8 cellular contexts compared by ENCODE assay signal in genomic region chr1:226309398-226310122, GRCh38. TPM values are rescaled to one million over a fixed set of nuclear protein-coding genes. Genes with fewer than 3 reads are reported as not detected.
DNase-seq lines count a peak whose midpoint lies in the region; FAIRE-seq and TF ChIP-seq lines count a peak whose summit lies in the region.

No MANE protein-coding gene starts in this region.

- BruUV-seq in Calu3 (replicated peaks; lab: Mats Ljungman, UMichigan) = TSS peak; percentile 63

- H3K9me3 Mint-ChIP-seq in Calu3 (ENCODE audit: low read depth, unreplicated experiment) = no peaks in the 10 kb centered on the region
- no peaks in the 10 kb centered on the region for H3K9me3 Mint-ChIP-seq in IgD-negative memory B cell
- no peaks in the 10 kb centered on the region for H3K9me3 Mint-ChIP-seq in activated CD4-positive, alpha-beta memory T cell treated with anti-CD3 and anti-CD28 coated beads for 36 hours

- H3K36me3 Mint-ChIP-seq in Calu3 (ENCODE audit: insufficient read depth, unreplicated experiment) (peaks cover 16% of the 10 kb centered on the region), IgD-negative memory B cell (peaks cover 1% of the 10 kb centered on the region)
- no peaks in the 10 kb centered on the region for H3K36me3 Mint-ChIP-seq in activated CD4-positive, alpha-beta memory T cell treated with anti-CD3 and anti-CD28 coated beads for 36 hours

- TF ChIP-seq CTCF in Calu3 (IDR thresholded peaks at IDR 0.05; ENCODE audit: unreplicated experiment) = no peak
- peak; percentile 12 for TF ChIP-seq CTCF in foreskin fibroblast (IDR thresholded peaks at IDR 0.05; ENCODE audit: low read depth, low read length)
- TF ChIP-seq CTCF in D721Med (IDR thresholded peaks at IDR 0.05; ENCODE audit: insufficient read depth, missing control alignments) = no peak

- CTCF ChIA-PET in Calu3 (lab: Charles Lee) = interaction anchor here (0.6 to 1.4 kb wide), 4 partner anchors 11 to 184 kb away, joined by 3 to 10 read pairs (median 4); no protein-coding TSS in a partner anchor
- CTCF ChIA-PET in activated CD4-positive, alpha-beta memory T cell treated with anti-CD3 and anti-CD28 coated beads for 36 hours (lab: Charles Lee) = interaction anchor here (1.0 to 2.6 kb wide), 8 partner anchors 24 to 244 kb away, joined by 3 to 16 read pairs (median 6); partner anchors contain the start of gene PARP1

- intact Hi-C loops in Calu3 (cut with micrococcal nuclease; ENCODE audit: unreplicated experiment) = no loop called here
- intact Hi-C loops in activated CD4-positive, alpha-beta memory T cell treated with anti-CD3 and anti-CD28 coated beads for 36 hours (cut with micrococcal nuclease) = loop anchor here (1.0 to 2.0 kb wide), 2 partner anchors 24 to 97 kb away; no protein-coding TSS in a partner anchor

- POLR2A ChIA-PET in activated CD4-positive, alpha-beta memory T cell treated with anti-CD3 and anti-CD28 coated beads for 36 hours (lab: Charles Lee) = interaction anchor here (0.6 to 1.8 kb wide), 9 partner anchors 16 to 247 kb away, joined by 3 to 8 read pairs (median 4); partner anchors contain the start of genes ACBD3, H3-3A and PARP1

- H3K27me3 Mint-ChIP-seq in Calu3 (ENCODE audit: unreplicated experiment) (peaks cover 6% of the 10 kb centered on the region), IgD-negative memory B cell (peaks cover 2% of the 10 kb centered on the region)
- peaks cover 8% of the 10 kb centered on the region for H3K27me3 Mint-ChIP-seq in activated CD4-positive, alpha-beta memory T cell treated with anti-CD3 and anti-CD28 coated beads for 36 hours

- FAIRE-seq in GM19239 (lab: Jason Lieb, UNC) = peak; percentile 84
- FAIRE-seq in D721Med (lab: Jason Lieb, UNC) = no peak

- H3K4me3 ChIP-seq in foreskin fibroblast (ENCODE audit: low read depth in 1 of 2, low read length in 2 of 2) = peak overlapping the region; percentile 64 to 73

- H3K4me3 Mint-ChIP-seq in Calu3 (ENCODE audit: low read depth, unreplicated experiment) = peak overlapping the region; percentile 84
- H3K4me3 Mint-ChIP-seq in IgD-negative memory B cell = peak overlapping the region; percentile 38 to 96 (median 79)
- H3K4me3 Mint-ChIP-seq in activated CD4-positive, alpha-beta memory T cell treated with anti-CD3 and anti-CD28 coated beads for 36 hours = peak overlapping the region; percentile 65

- no peak for DNase-seq in Calu3
- peak; percentile 23 for DNase-seq in GM19239 (ENCODE audit: insufficient read length, low spot score)
- no peak for DNase-seq in activated CD4-positive, alpha-beta memory T cell treated with anti-CD3 and anti-CD28 coated beads for 36 hours
- peak; percentile 20 to 70 for DNase-seq in foreskin fibroblast
- peak in 33 of 56 donors; percentile 20 to 80 (median 54) for DNase-seq in nucleus accumbens (lab: John Stamatoyannopoulos, UW)
- DNase-seq in D721Med (ENCODE audit: insufficient read length, low spot score) = no peak
- no peak for DNase-seq in NCI-H2029 (lab: John Stamatoyannopoulos, UW)

- H3K27ac Mint-ChIP-seq in Calu3 (ENCODE audit: unreplicated experiment) (peak overlapping the region; percentile 6), IgD-negative memory B cell (peak overlapping the region; percentile 31 to 46 (median 32))
- H3K27ac Mint-ChIP-seq in activated CD4-positive, alpha-beta memory T cell treated with anti-CD3 and anti-CD28 coated beads for 36 hours = peak overlapping the region; percentile 11

- peaks cover 19% of the 10 kb centered on the region for H3K4me1 Mint-ChIP-seq in Calu3 (ENCODE audit: low read depth, unreplicated experiment)
- peaks cover 0 to 14% (median 12%) of the 10 kb centered on the region in 3 donors for H3K4me1 Mint-ChIP-seq in IgD-negative memory B cell
- H3K4me1 Mint-ChIP-seq in activated CD4-positive, alpha-beta memory T cell treated with anti-CD3 and anti-CD28 coated beads for 36 hours (ENCODE audit: low read depth) = peaks cover 12% of the 10 kb centered on the region

RNA-seq across cellular contexts. Expression of gene LIN9, which starts 0.6 kb away (rescaled TPM):
- 13.6 and 14.3 TPM in 2 replicates for total RNA-seq in Calu3 (2022)
- 3.6 TPM for polyA plus RNA-seq in IgD-negative memory B cell
- total RNA-seq in activated CD4-positive, alpha-beta memory T cell treated with anti-CD3 and anti-CD28 coated beads for 36 hours = 1 to 10 TPM; 9.5 to 9.6 TPM

Comparison
In these comparisons a context has a peak if more than half of its experiments do, and no peak if none do; other contexts are left out.
1. DNase-seq: peak in GM19239 (single experiment), foreskin fibroblast (2 of 2) and nucleus accumbens (33 of 56); none in Calu3 (single experiment), activated CD4-positive, alpha-beta memory T cell treated with anti-CD3 and anti-CD28 coated beads for 36 hours (single experiment), D721Med (single experiment) and NCI-H2029 (single experiment).
2. Peak in every context shown above with its lines, with median percentiles within 50 percentile points of each other: H3K27ac Mint-ChIP-seq and H3K4me3 Mint-ChIP-seq.